ENCODE assay signal across 1 cellular context in genomic region chr3:14125193-14126016, GRCh38.
A peak's percentile ranks its signal among the peaks of the same experiment; 100 is the strongest.
TF ChIP-seq lines count a peak whose summit lies in the region.

No MANE protein-coding gene starts in this region.

TF ChIP-seq in H1, 55 proteins besides CTCF, POLR2A, EP300 and RAD21:
- TF ChIP-seq RNF2 (IDR thresholded peaks at IDR 0.05; ENCODE audit: borderline replicate concordance, low read depth, low read length, missing control alignments, poor library complexity, severe bottlenecking), result no peak
- no peak for TF ChIP-seq BRCA1 (IDR thresholded peaks at IDR 0.05; ENCODE audit: low read depth, low read length)
- TF ChIP-seq KDM4A (IDR thresholded peaks at IDR 0.05; ENCODE audit: low read depth, low read length, severe bottlenecking), result peak; percentile 56
- TF ChIP-seq KDM5A (IDR thresholded peaks at IDR 0.05; ENCODE audit: low read length), result no peak
- TF ChIP-seq SIN3A (conservative IDR thresholded peaks at IDR 0.05 in 1 of 2, IDR thresholded peaks at IDR 0.05 in 1 of 2; ENCODE audit: low read depth in 1 of 2, low read length in 2 of 2), result peak; percentile 71 to 84; a peak in 2 of 4 replicates
- TF ChIP-seq TCF12 (IDR thresholded peaks at IDR 0.05; ENCODE audit: low read depth, low read length), result no peak
- TF ChIP-seq POLR2AphosphoS5 (IDR thresholded peaks at IDR 0.05; ENCODE audit: low read depth, low read length), result peak; percentile 41; the same call in 1 of the 2 replicates
- TF ChIP-seq NANOG (IDR thresholded peaks at IDR 0.05; ENCODE audit: insufficient read depth, low read depth, low read length, poor library complexity, severe bottlenecking), result no peak
- peak in 1 of 2 experiments; percentile 86; a peak in 1 of 4 replicates for TF ChIP-seq HDAC2 (IDR thresholded peaks at IDR 0.05; ENCODE audit: borderline replicate concordance in 1 of 2, low read depth in 2 of 2, low read length in 2 of 2)
- no peak for TF ChIP-seq FOSL1 (IDR thresholded peaks at IDR 0.05; ENCODE audit: insufficient read depth, low read depth, low read length)
- TF ChIP-seq KDM1A (IDR thresholded peaks at IDR 0.05; ENCODE audit: borderline replicate concordance, low read length), result no peak
- peak; percentile 4 for TF ChIP-seq ASH2L (IDR thresholded peaks at IDR 0.05; ENCODE audit: low read length)
- TF ChIP-seq ATF2 (IDR thresholded peaks at IDR 0.05; ENCODE audit: low read length), result no peak
- 0 out of 2 replicates have a peak, but pooled peaks have one; percentile 21 for TF ChIP-seq ATF3 (IDR thresholded peaks at IDR 0.05; ENCODE audit: insufficient read depth, low read depth, low read length)
- peak; percentile 82 for TF ChIP-seq JUND (IDR thresholded peaks at IDR 0.05; ENCODE audit: low read length)
- no peak for TF ChIP-seq CTBP2 (IDR thresholded peaks at IDR 0.05; ENCODE audit: borderline replicate concordance, insufficient read depth, insufficient read length, low read length)
- TF ChIP-seq EZH2 (IDR thresholded peaks at IDR 0.05; ENCODE audit: low read depth, low read length, severe bottlenecking), result no peak
- no peak for TF ChIP-seq BACH1 (IDR thresholded peaks at IDR 0.05; ENCODE audit: low read length)
- TF ChIP-seq TAF1 (IDR thresholded peaks at IDR 0.05; ENCODE audit: low read depth, low read length), result 0 out of 2 replicates have a peak, but pooled peaks have one; percentile 56
- 0 out of 2 replicates have a peak, but pooled peaks have one; percentile 65 for TF ChIP-seq RBBP5 (IDR thresholded peaks at IDR 0.05; ENCODE audit: borderline replicate concordance, low read depth, low read length)
- TF ChIP-seq TEAD4 (IDR thresholded peaks at IDR 0.05; ENCODE audit: low read depth, low read length), result no peak
- TF ChIP-seq TBP (IDR thresholded peaks at IDR 0.05; ENCODE audit: low read depth, low read length), result peak; percentile 9; the same call in 1 of the 2 replicates
- peak; percentile 59 for TF ChIP-seq PHF8 (conservative IDR thresholded peaks at IDR 0.05; ENCODE audit: low read depth, low read length)
- TF ChIP-seq SP1 (IDR thresholded peaks at IDR 0.05; ENCODE audit: low read depth, low read length), result 0 out of 2 replicates have a peak, but pooled peaks have one; percentile 19
- peak; percentile 94 for TF ChIP-seq SAP30 (IDR thresholded peaks at IDR 0.05; ENCODE audit: insufficient read depth, insufficient replicate concordance, low read length)
- TF ChIP-seq TAF7 (optimal IDR thresholded peaks at IDR 0.05; ENCODE audit: borderline replicate concordance, low read depth, low read length), result no peak
- no peak for TF ChIP-seq YY1 (IDR thresholded peaks at IDR 0.05; ENCODE audit: low read depth, low read length)
- no peak for TF ChIP-seq SIX5 (IDR thresholded peaks at IDR 0.05; ENCODE audit: low read depth, low read length)
TF ChIP-seq in H1: peak in this region for 13.
